In the genomic region with DNA sequence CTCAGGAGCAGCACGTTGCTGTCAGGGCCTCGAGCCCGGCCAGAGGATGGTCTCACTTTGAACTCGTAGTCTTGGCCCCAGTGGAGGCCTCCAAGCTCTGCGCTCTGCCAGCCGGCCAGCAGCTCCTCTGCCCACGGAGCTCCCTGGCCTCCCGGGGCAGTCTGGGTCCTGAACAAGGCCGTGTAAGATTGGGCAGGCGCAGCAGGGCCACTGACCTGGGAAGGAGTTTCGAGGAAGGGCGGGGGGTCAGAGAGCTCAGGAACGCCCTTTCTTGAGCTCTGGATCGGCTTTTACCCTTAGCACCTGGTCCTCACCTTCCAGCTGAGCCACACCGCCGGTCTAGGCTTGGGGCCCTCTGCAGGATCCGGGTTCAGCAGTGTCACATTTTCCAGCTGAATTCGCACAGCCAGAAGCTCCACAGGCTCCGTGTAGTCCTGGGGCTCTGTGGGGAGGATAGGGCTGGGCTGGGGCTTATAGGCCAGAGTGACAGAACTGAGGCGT, we compare ENCODE assay signal across 14 cellular contexts. TPM values are rescaled to one million over a fixed set of nuclear protein-coding genes. Genes with fewer than 3 reads are reported as not detected.
DNase-seq lines count a peak whose midpoint lies in the region; ATAC-seq and TF ChIP-seq lines count a peak whose summit lies in the region.
"Had no signal": no experiment of that assay in that cellular context is flagged by ENCODE, and none has a peak within 500 bp of the region (broad histone marks: within the 10 kb centered on the region; RNA-seq: fewer than 3 reads in every experiment).

No MANE protein-coding gene starts in this region.

- H3K27me3 ChIP-seq in left ventricle myocardium inferior (ENCODE audit: low read depth) (peaks cover 8% of the 10 kb centered on the region), upper lobe of right lung (no peaks in the 10 kb centered on the region)

- H3K4me1 ChIP-seq in left ventricle myocardium inferior (peaks cover 99% of the 10 kb centered on the region), upper lobe of right lung (peaks cover 44% of the 10 kb centered on the region)

- peaks cover 4% of the 10 kb centered on the region for H3K36me3 ChIP-seq in left ventricle myocardium inferior
- no peaks in the 10 kb centered on the region for H3K36me3 ChIP-seq in upper lobe of right lung

- ATAC-seq in Right ventricle myocardium inferior = no peak
- no peak for ATAC-seq in upper lobe of right lung
- ATAC-seq: activated CD8-positive, alpha-beta memory T cell treated with anti-CD3 and anti-CD28 coated beads, Interleukin-2, amount 10 ng/mL, durations not matched to agents 7 days and 5 days; HCT116 had no signal

- H3K9me3 ChIP-seq in left ventricle myocardium inferior (replicated peaks) (no peaks in the 10 kb centered on the region), upper lobe of right lung (no peaks in the 10 kb centered on the region)

- no peak for DNase-seq in left ventricle myocardium inferior
- DNase-seq in Right ventricle myocardium inferior (ENCODE audit: missing footprints) = no peak
- no peak for DNase-seq in upper lobe of right lung
- DNase-seq in LoVo (ENCODE audit: low spot score) = no peak
- DNase-seq: activated CD8-positive, alpha-beta memory T cell treated with anti-CD3 and anti-CD28 coated beads, Interleukin-2, amount 10 ng/mL, durations not matched to agents 7 days and 5 days; caudate nucleus; erythroblast; mesendoderm; NCI-H1105; NCI-H226; occipital lobe had no signal

- H3K4me3 ChIP-seq in left ventricle myocardium inferior (peak overlapping the region; percentile 69), upper lobe of right lung (peak overlapping the region; percentile 50)
- H3K4me3 ChIP-seq: SK-N-MC had no signal

- H3K27ac ChIP-seq in left ventricle myocardium inferior (replicated peaks) (peak overlapping the region; percentile 89), upper lobe of right lung (peak overlapping the region; percentile 79)
- H3K27ac ChIP-seq: SK-N-MC had no signal

- no peak for TF ChIP-seq CTCF in left ventricle myocardium inferior (IDR thresholded peaks at IDR 0.05; ENCODE audit: borderline replicate concordance)
- no peak for TF ChIP-seq CTCF in upper lobe of right lung (IDR thresholded peaks at IDR 0.05)

- intact Hi-C loops in left ventricle myocardium inferior (cut with micrococcal nuclease) = no loop called here
- intact Hi-C loops in Right ventricle myocardium inferior (cut with DNase I) = no loop called here
- intact Hi-C loops in upper lobe of right lung (cut with DNase I) = no loop called here

RNA-seq across cellular contexts. Expression of a gene that starts 2.1 kb away (rescaled TPM):
- total RNA-seq in left ventricle myocardium inferior = 20.7 TPM
- total RNA-seq in Right ventricle myocardium inferior = 27.6 TPM
- 75.0 TPM for total RNA-seq in upper lobe of right lung
- total RNA-seq: A673; activated CD8-positive, alpha-beta memory T cell treated with anti-CD3 and anti-CD28 coated beads, Interleukin-2, amount 10 ng/mL, durations not matched to agents 7 days and 5 days had no signal

RNA-seq across cellular contexts. Expression of a gene that starts 23.5 kb away (rescaled TPM):
- total RNA-seq in left ventricle myocardium inferior (not detected), Right ventricle myocardium inferior (not detected), upper lobe of right lung (not detected)
- total RNA-seq: A673; activated CD8-positive, alpha-beta memory T cell treated with anti-CD3 and anti-CD28 coated beads, Interleukin-2, amount 10 ng/mL, durations not matched to agents 7 days and 5 days; occipital lobe had no signal

RNA-seq across cellular contexts. Expression of a gene that starts 30.3 kb away (rescaled TPM):
- total RNA-seq in left ventricle myocardium inferior (3.9 TPM), Right ventricle myocardium inferior (4.6 TPM), upper lobe of right lung (12.6 TPM)

RNA-seq across cellular contexts. Expression of a gene that starts 40.3 kb away (rescaled TPM):
- total RNA-seq in left ventricle myocardium inferior (not detected), Right ventricle myocardium inferior (0.41 TPM), upper lobe of right lung (0.14 TPM)
- total RNA-seq: A673; activated CD8-positive, alpha-beta memory T cell treated with anti-CD3 and anti-CD28 coated beads, Interleukin-2, amount 10 ng/mL, durations not matched to agents 7 days and 5 days had no signal

RNA-seq across cellular contexts. Expression of a gene that starts 58.5 kb away (rescaled TPM):
- total RNA-seq in left ventricle myocardium inferior = 0.25 TPM
- 0.38 TPM for total RNA-seq in Right ventricle myocardium inferior
- total RNA-seq in upper lobe of right lung = 1.5 TPM
